In genomic region chr17:1709971-1710806, GRCh38 we compare ENCODE assay signal across 1 cellular context.
TF ChIP-seq lines count a peak whose summit lies in the region.

A gene with protein sequence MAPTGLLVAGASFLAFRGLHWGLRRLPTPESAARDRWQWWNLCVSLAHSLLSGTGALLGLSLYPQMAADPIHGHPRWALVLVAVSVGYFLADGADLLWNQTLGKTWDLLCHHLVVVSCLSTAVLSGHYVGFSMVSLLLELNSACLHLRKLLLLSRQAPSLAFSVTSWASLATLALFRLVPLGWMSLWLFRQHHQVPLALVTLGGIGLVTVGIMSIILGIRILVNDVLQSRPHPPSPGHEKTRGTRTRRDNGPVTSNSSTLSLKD (minus strand): TSS chr17:1710377. CDS start chr17:1710242, 135 bp downstream.

TF ChIP-seq in HEK293, 187 proteins besides CTCF, POLR2A, EP300 and RAD21 (continued from another document):
- TF ChIP-seq, protein P1, sequence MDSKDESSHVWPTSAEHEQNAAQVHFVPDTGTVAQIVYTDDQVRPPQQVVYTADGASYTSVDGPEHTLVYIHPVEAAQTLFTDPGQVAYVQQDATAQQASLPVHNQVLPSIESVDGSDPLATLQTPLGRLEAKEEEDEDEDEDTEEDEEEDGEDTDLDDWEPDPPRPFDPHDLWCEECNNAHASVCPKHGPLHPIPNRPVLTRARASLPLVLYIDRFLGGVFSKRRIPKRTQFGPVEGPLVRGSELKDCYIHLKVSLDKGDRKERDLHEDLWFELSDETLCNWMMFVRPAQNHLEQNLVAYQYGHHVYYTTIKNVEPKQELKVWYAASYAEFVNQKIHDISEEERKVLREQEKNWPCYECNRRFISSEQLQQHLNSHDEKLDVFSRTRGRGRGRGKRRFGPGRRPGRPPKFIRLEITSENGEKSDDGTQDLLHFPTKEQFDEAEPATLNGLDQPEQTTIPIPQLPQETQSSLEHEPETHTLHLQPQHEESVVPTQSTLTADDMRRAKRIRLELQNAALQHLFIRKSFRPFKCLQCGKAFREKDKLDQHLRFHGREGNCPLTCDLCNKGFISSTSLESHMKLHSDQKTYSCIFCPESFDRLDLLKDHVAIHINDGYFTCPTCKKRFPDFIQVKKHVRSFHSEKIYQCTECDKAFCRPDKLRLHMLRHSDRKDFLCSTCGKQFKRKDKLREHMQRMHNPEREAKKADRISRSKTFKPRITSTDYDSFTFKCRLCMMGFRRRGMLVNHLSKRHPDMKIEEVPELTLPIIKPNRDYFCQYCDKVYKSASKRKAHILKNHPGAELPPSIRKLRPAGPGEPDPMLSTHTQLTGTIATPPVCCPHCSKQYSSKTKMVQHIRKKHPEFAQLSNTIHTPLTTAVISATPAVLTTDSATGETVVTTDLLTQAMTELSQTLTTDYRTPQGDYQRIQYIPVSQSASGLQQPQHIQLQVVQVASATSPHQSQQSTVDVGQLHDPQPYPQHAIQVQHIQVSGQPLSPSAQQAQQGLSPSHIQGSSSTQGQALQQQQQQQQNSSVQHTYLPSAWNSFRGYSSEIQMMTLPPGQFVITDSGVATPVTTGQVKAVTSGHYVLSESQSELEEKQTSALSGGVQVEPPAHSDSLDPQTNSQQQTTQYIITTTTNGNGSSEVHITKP (tag by site-specific recombination; IDR thresholded peaks at IDR 0.05), result peak; percentile 79
- TF ChIP-seq MZF1 (tag by site-specific recombination; IDR thresholded peaks at IDR 0.05; ENCODE audit: borderline replicate concordance) (no peak), ZNF660 (tag by site-specific recombination; IDR thresholded peaks at IDR 0.05) (no peak), ZNF501 (tag by site-specific recombination; IDR thresholded peaks at IDR 0.05) (no peak), GLI4 (tag by site-specific recombination; IDR thresholded peaks at IDR 0.05) (no peak), YY2 (tag by site-specific recombination; IDR thresholded peaks at IDR 0.05) (no peak), ZBTB49 (tag by site-specific recombination; IDR thresholded peaks at IDR 0.05; ENCODE audit: low read depth) (no peak), ZNF302 (tag by site-specific recombination; IDR thresholded peaks at IDR 0.05; ENCODE audit: low read depth) (no peak), KLF16 (tag by site-specific recombination; IDR thresholded peaks at IDR 0.05) (peak; percentile 69; the same call in 1 of the 2 replicates), ZNF148 (tag by site-specific recombination; IDR thresholded peaks at IDR 0.05; ENCODE audit: borderline replicate concordance) (no peak), ZNF629 (tag by site-specific recombination; IDR thresholded peaks at IDR 0.05) (peak; percentile 43; the same call in 1 of the 2 replicates), WT1 (tag by site-specific recombination; IDR thresholded peaks at IDR 0.05) (no peak), ZNF785 (tag by site-specific recombination; IDR thresholded peaks at IDR 0.05) (no peak), ZNF133 (tag by site-specific recombination; IDR thresholded peaks at IDR 0.05) (no peak), ZNF792 (tag by site-specific recombination; IDR thresholded peaks at IDR 0.05) (no peak), ZBTB6 (tag by site-specific recombination; IDR thresholded peaks at IDR 0.05) (peak; percentile 18; the same call in 1 of the 2 replicates), ZNF324 (tag by site-specific recombination; IDR thresholded peaks at IDR 0.05) (peak; percentile 74; the same call in 1 of the 2 replicates), ZNF24 (tag by site-specific recombination; IDR thresholded peaks at IDR 0.05) (no peak), ZSCAN16 (tag by site-specific recombination; IDR thresholded peaks at IDR 0.05) (no peak), TRIM28 (IDR thresholded peaks at IDR 0.05; ENCODE audit: borderline replicate concordance, low read length) (no peak), ZNF664 (tag by site-specific recombination; IDR thresholded peaks at IDR 0.05) (no peak), ZNF626 (tag by site-specific recombination; IDR thresholded peaks at IDR 0.05) (no peak), ZNF513 (tag by site-specific recombination; IDR thresholded peaks at IDR 0.05) (no peak), ZNF558 (tag by site-specific recombination; IDR thresholded peaks at IDR 0.05) (no peak), ZNF623 (tag by site-specific recombination; IDR thresholded peaks at IDR 0.05) (no peak), ZNF624 (tag by site-specific recombination; IDR thresholded peaks at IDR 0.05) (no peak), SP7 (tag by site-specific recombination; IDR thresholded peaks at IDR 0.05) (peak; percentile 38; the same call in 1 of the 2 replicates), ZNF221 (tag by site-specific recombination; IDR thresholded peaks at IDR 0.05; ENCODE audit: borderline replicate concordance) (no peak), ZNF335 (tag by site-specific recombination; conservative IDR thresholded peaks at IDR 0.05) (peak; percentile 58), ZNF433 (tag by site-specific recombination; IDR thresholded peaks at IDR 0.05; ENCODE audit: low read depth) (no peak), ZNF530 (tag by site-specific recombination; IDR thresholded peaks at IDR 0.05; ENCODE audit: low read depth) (no peak), ZNF426 (tag by site-specific recombination; IDR thresholded peaks at IDR 0.05) (no peak), ZNF354C (tag by site-specific recombination; IDR thresholded peaks at IDR 0.05; ENCODE audit: borderline replicate concordance, low read depth) (no peak), SP3 (tag by site-specific recombination; IDR thresholded peaks at IDR 0.05) (peak; percentile 69; the same call in 1 of the 2 replicates), ZNF473 (tag by site-specific recombination; IDR thresholded peaks at IDR 0.05) (no peak), ZNF184 (tag by site-specific recombination; IDR thresholded peaks at IDR 0.05) (no peak), ZNF391 (tag by site-specific recombination; IDR thresholded peaks at IDR 0.05; ENCODE audit: borderline replicate concordance, low read depth) (no peak), ZFP37 (tag by site-specific recombination; IDR thresholded peaks at IDR 0.05) (no peak), ZSCAN23 (tag by site-specific recombination; IDR thresholded peaks at IDR 0.05) (no peak)
- TF ChIP-seq, protein P2, sequence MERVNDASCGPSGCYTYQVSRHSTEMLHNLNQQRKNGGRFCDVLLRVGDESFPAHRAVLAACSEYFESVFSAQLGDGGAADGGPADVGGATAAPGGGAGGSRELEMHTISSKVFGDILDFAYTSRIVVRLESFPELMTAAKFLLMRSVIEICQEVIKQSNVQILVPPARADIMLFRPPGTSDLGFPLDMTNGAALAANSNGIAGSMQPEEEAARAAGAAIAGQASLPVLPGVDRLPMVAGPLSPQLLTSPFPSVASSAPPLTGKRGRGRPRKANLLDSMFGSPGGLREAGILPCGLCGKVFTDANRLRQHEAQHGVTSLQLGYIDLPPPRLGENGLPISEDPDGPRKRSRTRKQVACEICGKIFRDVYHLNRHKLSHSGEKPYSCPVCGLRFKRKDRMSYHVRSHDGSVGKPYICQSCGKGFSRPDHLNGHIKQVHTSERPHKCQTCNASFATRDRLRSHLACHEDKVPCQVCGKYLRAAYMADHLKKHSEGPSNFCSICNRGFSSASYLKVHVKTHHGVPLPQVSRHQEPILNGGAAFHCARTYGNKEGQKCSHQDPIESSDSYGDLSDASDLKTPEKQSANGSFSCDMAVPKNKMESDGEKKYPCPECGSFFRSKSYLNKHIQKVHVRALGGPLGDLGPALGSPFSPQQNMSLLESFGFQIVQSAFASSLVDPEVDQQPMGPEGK (tag by site-specific recombination; IDR thresholded peaks at IDR 0.05), result peak; percentile 94
- TF ChIP-seq, protein P3, sequence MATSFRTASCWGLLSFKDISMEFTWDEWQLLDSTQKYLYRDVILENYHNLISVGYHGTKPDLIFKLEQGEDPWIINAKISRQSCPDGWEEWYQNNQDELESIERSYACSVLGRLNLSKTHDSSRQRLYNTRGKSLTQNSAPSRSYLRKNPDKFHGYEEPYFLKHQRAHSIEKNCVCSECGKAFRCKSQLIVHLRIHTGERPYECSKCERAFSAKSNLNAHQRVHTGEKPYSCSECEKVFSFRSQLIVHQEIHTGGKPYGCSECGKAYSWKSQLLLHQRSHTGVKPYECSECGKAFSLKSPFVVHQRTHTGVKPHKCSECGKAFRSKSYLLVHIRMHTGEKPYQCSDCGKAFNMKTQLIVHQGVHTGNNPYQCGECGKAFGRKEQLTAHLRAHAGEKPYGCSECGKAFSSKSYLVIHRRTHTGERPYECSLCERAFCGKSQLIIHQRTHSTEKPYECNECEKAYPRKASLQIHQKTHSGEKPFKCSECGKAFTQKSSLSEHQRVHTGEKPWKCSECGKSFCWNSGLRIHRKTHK (tag by site-specific recombination; IDR thresholded peaks at IDR 0.05), result no peak
- TF ChIP-seq, protein P4, sequence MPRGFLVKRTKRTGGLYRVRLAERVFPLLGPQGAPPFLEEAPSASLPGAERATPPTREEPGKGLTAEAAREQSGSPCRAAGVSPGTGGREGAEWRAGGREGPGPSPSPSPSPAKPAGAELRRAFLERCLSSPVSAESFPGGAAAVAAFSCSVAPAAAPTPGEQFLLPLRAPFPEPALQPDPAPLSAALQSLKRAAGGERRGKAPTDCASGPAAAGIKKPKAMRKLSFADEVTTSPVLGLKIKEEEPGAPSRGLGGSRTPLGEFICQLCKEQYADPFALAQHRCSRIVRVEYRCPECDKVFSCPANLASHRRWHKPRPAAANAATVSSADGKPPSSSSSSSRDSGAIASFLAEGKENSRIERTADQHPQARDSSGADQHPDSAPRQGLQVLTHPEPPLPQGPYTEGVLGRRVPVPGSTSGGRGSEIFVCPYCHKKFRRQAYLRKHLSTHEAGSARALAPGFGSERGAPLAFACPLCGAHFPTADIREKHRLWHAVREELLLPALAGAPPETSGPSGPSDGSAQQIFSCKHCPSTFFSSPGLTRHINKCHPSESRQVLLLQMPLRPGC (tag by site-specific recombination; IDR thresholded peaks at IDR 0.05), result peak; percentile 3; the same call in 1 of the 2 replicates
TF ChIP-seq in HEK293: peak in this region for 45.
